In genomic region chr11:118913411-118914125, GRCh38 we compare ENCODE assay signal across 8 cellular contexts. TPM values are rescaled to one million over a fixed set of nuclear protein-coding genes. Genes with fewer than 3 reads are reported as not detected.
DNase-seq lines count a peak whose midpoint lies in the region; ATAC-seq and TF ChIP-seq lines count a peak whose summit lies in the region.

No MANE protein-coding gene starts in this region.

- H3K36me3 ChIP-seq in BLaER1 treated with 17β-estradiol and CSF1 and Interleukin-3, amounts not matched to agents 10 nM and 100 nM = peaks cover 0 to 13% (median 0%) of the 10 kb centered on the region in 11 experiments; a peak in 5 of 22 replicates
- no peaks in the 10 kb centered on the region for H3K36me3 ChIP-seq in OCI-LY1 (ENCODE audit: insufficient read depth, low read length)
- H3K36me3 ChIP-seq in naive thymus-derived CD4-positive, alpha-beta T cell (ENCODE audit: control insufficient read depth in 2 of 3, insufficient read depth in 3 of 3, low read length in 3 of 3) = peaks cover 0 to 3% (median 0%) of the 10 kb centered on the region in 3 experiments

- peaks cover 0 to 37% (median 5%) of the 10 kb centered on the region in 11 experiments; a peak in 10 of 22 replicates for H4K20me1 ChIP-seq in BLaER1 treated with 17β-estradiol and CSF1 and Interleukin-3, amounts not matched to agents 10 nM and 100 nM
- no peaks in the 10 kb centered on the region for H4K20me1 ChIP-seq in OCI-LY1 (ENCODE audit: insufficient read depth, low read length)

- DNase-seq in cerebellar cortex (ENCODE audit: low spot score) = peak; percentile 36
- DNase-seq in naive thymus-derived CD4-positive, alpha-beta T cell = peak in 3 of 9 donors; percentile 11 to 41 (median 36)
- DNase-seq in left lobe of liver (ENCODE audit: low spot score) = no peak
- no peak for DNase-seq in NCI-H2171 treated with DMSO at 0.1 percent for 48 hours (lab: John Stamatoyannopoulos, UW)

- H3K79me2 ChIP-seq in OCI-LY1 (ENCODE audit: insufficient read depth, low read length) = no peaks in the 10 kb centered on the region

- intact Hi-C loops in naive thymus-derived CD4-positive, alpha-beta T cell (cut with micrococcal nuclease) = loop anchor here (1.0 to 5.0 kb wide), 3 partner anchors 11 to 121 kb away; partner anchors contain the start of gene DDX6 (in 1 of the 2)

- H2AFZ ChIP-seq in OCI-LY1 (ENCODE audit: low read length) = no peak overlapping the region

- peak; percentile 3 for ATAC-seq in naive thymus-derived CD4-positive, alpha-beta T cell
- ATAC-seq in GM18870 (IDR thresholded peaks at IDR 0.05; ENCODE audit: unreplicated experiment) = no peak
- ATAC-seq in left lobe of liver = no peak
- no peak for ATAC-seq in HG02970 (IDR thresholded peaks at IDR 0.05; ENCODE audit: low FRiP score, unreplicated experiment)

- no peaks in the 10 kb centered on the region for H3K27me3 Mint-ChIP-seq in naive thymus-derived CD4-positive, alpha-beta T cell

- no peaks in the 10 kb centered on the region for H3K9me3 ChIP-seq in BLaER1 treated with 17β-estradiol and CSF1 and Interleukin-3, amounts not matched to agents 10 nM and 100 nM (replicated peaks in 1 of 11)
- H3K9me3 ChIP-seq in OCI-LY1 (ENCODE audit: low read length) = no peaks in the 10 kb centered on the region
- no peaks in the 10 kb centered on the region for H3K9me3 ChIP-seq in naive thymus-derived CD4-positive, alpha-beta T cell (ENCODE audit: control insufficient read depth in 2 of 3, low read length in 3 of 3)

- TF ChIP-seq CTCF in OCI-LY1 (IDR thresholded peaks at IDR 0.05; ENCODE audit: low read length) = no peak

- H3F3A ChIP-seq in OCI-LY1 (ENCODE audit: insufficient read depth, low read length) = no peaks in the 10 kb centered on the region

- H3K27me3 ChIP-seq in BLaER1 treated with 17β-estradiol and CSF1 and Interleukin-3, amounts not matched to agents 10 nM and 100 nM = no peaks in the 10 kb centered on the region
- no peaks in the 10 kb centered on the region for H3K27me3 ChIP-seq in OCI-LY1 (ENCODE audit: insufficient read depth, low read length)
- no peaks in the 10 kb centered on the region for H3K27me3 ChIP-seq in naive thymus-derived CD4-positive, alpha-beta T cell (ENCODE audit: control insufficient read depth in 2 of 2, insufficient read depth in 2 of 2, low read length in 2 of 2)

- H3K9ac ChIP-seq in BLaER1 treated with 17β-estradiol and CSF1 and Interleukin-3, amounts not matched to agents 10 nM and 100 nM = peak overlapping the region; percentile 63 to 94 (median 82); a peak in 20 of 22 replicates
- no peak overlapping the region; the same call in 1 of the 2 replicates for H3K9ac ChIP-seq in OCI-LY1 (ENCODE audit: low read length)

- peak overlapping the region in 9 of 10 experiments; percentile 9 to 65 (median 49); a peak in 17 of 20 replicates for H3K4me3 ChIP-seq in BLaER1 treated with 17β-estradiol and CSF1 and Interleukin-3, amounts not matched to agents 10 nM and 100 nM
- H3K4me3 ChIP-seq in OCI-LY1 (ENCODE audit: low read depth, low read length, poor library complexity, severe bottlenecking) = no peak overlapping the region
- H3K4me3 ChIP-seq in naive thymus-derived CD4-positive, alpha-beta T cell (ENCODE audit: low read length) = peak overlapping the region; percentile 66

- H3K27ac ChIP-seq in BLaER1 treated with 17β-estradiol and CSF1 and Interleukin-3, amounts not matched to agents 10 nM and 100 nM = peak overlapping the region; percentile 53 to 96 (median 89); a peak in 20 of 22 replicates
- peak overlapping the region; percentile 82 for H3K27ac ChIP-seq in OCI-LY1 (ENCODE audit: low read depth, low read length, poor library complexity, severe bottlenecking)
- H3K27ac ChIP-seq in naive thymus-derived CD4-positive, alpha-beta T cell (ENCODE audit: low read depth, low read length) = peak overlapping the region; percentile 96

- H3K4me2 ChIP-seq in BLaER1 treated with 17β-estradiol and CSF1 and Interleukin-3, amounts not matched to agents 10 nM and 100 nM = peak overlapping the region; percentile 93 to 100 (median 98)
- peak overlapping the region; percentile 42; the same call in 1 of the 2 replicates for H3K4me2 ChIP-seq in OCI-LY1 (ENCODE audit: low read length)

- peak overlapping the region; percentile 91 to 100 (median 100) for H3K27ac Mint-ChIP-seq in naive thymus-derived CD4-positive, alpha-beta T cell

- H3K4me1 Mint-ChIP-seq in naive thymus-derived CD4-positive, alpha-beta T cell = peaks cover 51 to 83% (median 79%) of the 10 kb centered on the region in 7 donors

- peak overlapping the region; percentile 86 to 99 (median 95) for H3K4me3 Mint-ChIP-seq in naive thymus-derived CD4-positive, alpha-beta T cell

- no peaks in the 10 kb centered on the region for H3K9me2 ChIP-seq in OCI-LY1 (ENCODE audit: low read depth, low read length)

- peaks cover 97 to 99% (median 98%) of the 10 kb centered on the region in 10 experiments for H3K4me1 ChIP-seq in BLaER1 treated with 17β-estradiol and CSF1 and Interleukin-3, amounts not matched to agents 10 nM and 100 nM
- H3K4me1 ChIP-seq in OCI-LY1 (ENCODE audit: insufficient read depth, low read length, severe bottlenecking) = peaks cover 43% of the 10 kb centered on the region
- H3K4me1 ChIP-seq in naive thymus-derived CD4-positive, alpha-beta T cell (ENCODE audit: control insufficient read depth in 2 of 2, insufficient read depth in 2 of 2, low read length in 2 of 2) = peaks cover 80 to 86% of the 10 kb centered on the region in 2 donors

- H3K9me3 Mint-ChIP-seq in naive thymus-derived CD4-positive, alpha-beta T cell = peaks cover 0 to 2% (median 0%) of the 10 kb centered on the region in 11 donors

- CTCF ChIA-PET in naive thymus-derived CD4-positive, alpha-beta T cell (lab: Charles Lee) = interaction anchor here (0.6 to 1.9 kb wide), 8 partner anchors 12 to 224 kb away, joined by 3 to 6 read pairs (median 4); partner anchors contain the start of gene DDX6

- H3K36me3 Mint-ChIP-seq in naive thymus-derived CD4-positive, alpha-beta T cell = peaks cover 3 to 17% (median 12%) of the 10 kb centered on the region in 5 donors

- POLR2A ChIA-PET in naive thymus-derived CD4-positive, alpha-beta T cell (lab: Charles Lee) = interaction anchor here (0.5 to 10.8 kb wide), 19 partner anchors 8 to 340 kb away, joined by 3 to 201 read pairs (median 4); partner anchors contain the start of genes DDX6, RPS25, TRAPPC4 and VPS11

RNA-seq across cellular contexts. Expression of gene BCL9L, which starts 12.2 kb away (rescaled TPM):
- 100 to 1,000 TPM in 4 of 5 experiments, 10 to 100 TPM in 1; 67.8 to 269 (median 266) TPM for total RNA-seq in naive thymus-derived CD4-positive, alpha-beta T cell
- polyA plus RNA-seq in naive thymus-derived CD4-positive, alpha-beta T cell = 1 to 10 TPM; 6.7 to 7.2 TPM
- total RNA-seq in left lobe of liver = 24.7 TPM

RNA-seq across cellular contexts. Expression of gene CXCR5, which starts 29.9 kb away (rescaled TPM):
- total RNA-seq in naive thymus-derived CD4-positive, alpha-beta T cell = 1 to 10 TPM in 4 of 5 experiments, under 1 TPM in 1; 0.41 to 2.9 (median 2.1) TPM
- 1 to 10 TPM in 1 of 2 donors, under 1 TPM in 1; 0.60 to 1.1 TPM for polyA plus RNA-seq in naive thymus-derived CD4-positive, alpha-beta T cell
- 0.08 TPM for total RNA-seq in left lobe of liver

RNA-seq across cellular contexts. Expression of gene UPK2, which starts 42.5 kb away (rescaled TPM):
- total RNA-seq in naive thymus-derived CD4-positive, alpha-beta T cell = under 1 TPM in 1 of 5 experiments, not detected in 4; 0.24 TPM
- polyA plus RNA-seq in naive thymus-derived CD4-positive, alpha-beta T cell = under 1 TPM in 1 of 2 donors, not detected in 1; 0.51 TPM
- total RNA-seq in left lobe of liver = not detected

RNA-seq across cellular contexts. Expression of gene FOXR1, which starts 58.0 kb away (rescaled TPM):
- not detected for total RNA-seq in naive thymus-derived CD4-positive, alpha-beta T cell
- not detected for polyA plus RNA-seq in naive thymus-derived CD4-positive, alpha-beta T cell
- not detected for total RNA-seq in left lobe of liver
